In genomic region chr3:50210510-50211367, GRCh38 we compare ENCODE assay signal across 1 cellular context.
TF ChIP-seq lines count a peak whose summit lies in the region.

No MANE protein-coding gene starts in this region.

TF ChIP-seq in HepG2, 621 proteins besides CTCF, POLR2A, EP300 and RAD21 (continued from another document and continues in another):
- TF ChIP-seq ZNF800 (CRISPR knock-in tag; IDR thresholded peaks at IDR 0.05) (0 out of 2 replicates have a peak, but pooled peaks have one; percentile 35), ZNF276 (CRISPR knock-in tag; IDR thresholded peaks at IDR 0.05; ENCODE audit: low read depth) (no peak), CERS6 (CRISPR knock-in tag; IDR thresholded peaks at IDR 0.05) (no peak), ZBTB34 (CRISPR knock-in tag; IDR thresholded peaks at IDR 0.05) (peak; percentile 77; the same call in 1 of the 2 replicates), GATAD1 (CRISPR knock-in tag; IDR thresholded peaks at IDR 0.05) (peak; percentile 61; the same call in 1 of the 2 replicates), HIC2 (CRISPR knock-in tag; IDR thresholded peaks at IDR 0.05; ENCODE audit: low read depth) (peak; percentile 88), ZNF446 (CRISPR knock-in tag; IDR thresholded peaks at IDR 0.05) (no peak), ZNF501 (CRISPR knock-in tag; IDR thresholded peaks at IDR 0.05) (peak; percentile 58; the same call in 1 of the 2 replicates), IKZF4 (CRISPR knock-in tag; IDR thresholded peaks at IDR 0.05; ENCODE audit: borderline replicate concordance, low read depth, not compliant biosample characterization) (peak; percentile 18), SOX13 (IDR thresholded peaks at IDR 0.05) (peak; percentile 64), SOX13 (CRISPR knock-in tag; conservative IDR thresholded peaks at IDR 0.05 in 1 of 2, IDR thresholded peaks at IDR 0.05 in 1 of 2) (peak in 1 of 2 experiments; percentile 66; a peak in 2 of 4 replicates), ZSCAN21 (CRISPR knock-in tag; IDR thresholded peaks at IDR 0.05; ENCODE audit: borderline replicate concordance) (0 out of 2 replicates have a peak, but pooled peaks have one; percentile 15), POGZ (CRISPR knock-in tag; IDR thresholded peaks at IDR 0.05) (0 out of 2 replicates have a peak, but pooled peaks have one; percentile 17), PATZ1 (CRISPR knock-in tag; IDR thresholded peaks at IDR 0.05) (peak; percentile 99), THRA (CRISPR knock-in tag; IDR thresholded peaks at IDR 0.05; ENCODE audit: borderline replicate concordance) (peak; percentile 89; the same call in 1 of the 2 replicates), ZNF441 (CRISPR knock-in tag; IDR thresholded peaks at IDR 0.05; ENCODE audit: borderline replicate concordance) (0 out of 2 replicates have a peak, but pooled peaks have one; percentile 17), ZBTB40 (IDR thresholded peaks at IDR 0.05) (no peak), ZBTB40 (CRISPR knock-in tag; IDR thresholded peaks at IDR 0.05) (no peak; the same call in 1 of the 2 replicates), HMG20A (CRISPR knock-in tag; IDR thresholded peaks at IDR 0.05; ENCODE audit: borderline replicate concordance) (peak; percentile 69; the same call in 1 of the 2 replicates), ZNF737 (CRISPR knock-in tag; IDR thresholded peaks at IDR 0.05; ENCODE audit: borderline replicate concordance) (no peak), ZBTB10 (CRISPR knock-in tag; IDR thresholded peaks at IDR 0.05; ENCODE audit: borderline replicate concordance) (peak; percentile 73; the same call in 1 of the 2 replicates), TBX3 (IDR thresholded peaks at IDR 0.05; ENCODE audit: borderline replicate concordance) (peak; percentile 94), NFE2L2 (IDR thresholded peaks at IDR 0.05; ENCODE audit: low read length) (no peak), KLF13 (CRISPR knock-in tag; IDR thresholded peaks at IDR 0.05) (no peak), ZFP37 (CRISPR knock-in tag; IDR thresholded peaks at IDR 0.05; ENCODE audit: borderline replicate concordance) (peak; percentile 29; the same call in 1 of the 2 replicates), SKI (IDR thresholded peaks at IDR 0.05; ENCODE audit: partially characterized antibody) (peak; percentile 45), SALL1 (CRISPR knock-in tag; IDR thresholded peaks at IDR 0.05) (peak; percentile 65)
